In genomic region chr10:114911801-114912479, GRCh38 we compare ENCODE assay signal across 26 cellular contexts. TPM values are rescaled to one million over a fixed set of nuclear protein-coding genes. Genes with fewer than 3 reads are reported as not detected.
A peak's percentile ranks its signal among the peaks of the same experiment; 100 is the strongest.
DNase-seq lines count a peak whose midpoint lies in the region; ATAC-seq, FAIRE-seq and TF ChIP-seq lines count a peak whose summit lies in the region.
"Had no signal": no experiment of that assay in that cellular context is flagged by ENCODE, and none has a peak within 500 bp of the region (broad histone marks: within the 10 kb centered on the region; RNA-seq: fewer than 3 reads in every experiment).

No MANE protein-coding gene starts in this region.

- H3K4me3 Mint-ChIP-seq in activated CD8-positive, alpha-beta T cell treated with anti-CD3 and anti-CD28 coated beads for 36 hours: peak overlapping the region; percentile 15
- H3K4me3 Mint-ChIP-seq: activated naive CD8-positive, alpha-beta T cell treated with anti-CD3 and anti-CD28 coated beads, Interleukin-2, amount 10 ng/mL, durations not matched to agents 7 days and 5 days; naive thymus-derived CD4-positive, alpha-beta T cell; type B pancreatic cell had no signal

- H3K4me1 Mint-ChIP-seq in activated CD8-positive, alpha-beta T cell treated with anti-CD3 and anti-CD28 coated beads for 36 hours (ENCODE audit: low read depth): peaks cover 22% of the 10 kb centered on the region

- no peak for TF ChIP-seq POLR2A in GM12892 (IDR thresholded peaks at IDR 0.05; ENCODE audit: low read depth, low read length)

- CTCF ChIA-PET in activated CD8-positive, alpha-beta T cell treated with anti-CD3 and anti-CD28 coated beads for 36 hours (lab: Charles Lee): no interaction called here

- peak overlapping the region; percentile 50 for H3K27ac Mint-ChIP-seq in activated CD8-positive, alpha-beta T cell treated with anti-CD3 and anti-CD28 coated beads for 36 hours
- H3K27ac Mint-ChIP-seq: activated naive CD8-positive, alpha-beta T cell treated with anti-CD3 and anti-CD28 coated beads, Interleukin-2, amount 10 ng/mL, durations not matched to agents 7 days and 5 days; type B pancreatic cell had no signal

- intact Hi-C loops in activated CD8-positive, alpha-beta T cell treated with anti-CD3 and anti-CD28 coated beads for 36 hours (cut with micrococcal nuclease): no loop called here

- no peak overlapping the region for H3K4me3 ChIP-seq in Jurkat, Clone E6-1 (ENCODE audit: low read length)
- H3K4me3 ChIP-seq: BLaER1, K562, MG63, SJSA1, skin epidermis had no signal

- no peak for DNase-seq in GM12892 (ENCODE audit: insufficient read length)
- peak; percentile 32 for DNase-seq in Jurkat, Clone E6-1 (ENCODE audit: low read depth, low spot score)
- no peak for DNase-seq in activated CD8-positive, alpha-beta T cell treated with anti-CD3 and anti-CD28 coated beads for 36 hours
- peak; percentile 32 for DNase-seq in iris pigment epithelial cell (ENCODE audit: low read depth)
- DNase-seq in NCI-H524 (lab: John Stamatoyannopoulos, UW): no peak
- DNase-seq in SKM-1 treated with dmso at 0.1 percent for 144 hours (lab: John Stamatoyannopoulos, UW; ENCODE audit: unreplicated experiment): no peak
- DNase-seq: activated CD4-positive, alpha-beta T cell treated with anti-CD3 and anti-CD28 coated beads for 48 hours; activated CD8-positive, alpha-beta memory T cell treated with anti-CD3 and anti-CD28 coated beads, Interleukin-2, amount 50 U/mL, for 4 hours; activated gamma-delta T cell; activated naive CD8-positive, alpha-beta T cell treated with anti-CD3 and anti-CD28 coated beads, Interleukin-2, amount 10 ng/mL, durations not matched to agents 7 days and 5 days; central memory CD4-positive, alpha-beta T cell; left ventricle myocardium superior; MG63; midbrain; naive thymus-derived CD4-positive, alpha-beta T cell; NCI-H2081; NCI-H345; NCI-H774; RPMI8226 had no signal

- TF ChIP-seq CTCF in activated CD8-positive, alpha-beta T cell treated with anti-CD3 and anti-CD28 coated beads for 36 hours (IDR thresholded peaks at IDR 0.05): no peak

- H3K9me3 Mint-ChIP-seq in activated CD8-positive, alpha-beta T cell treated with anti-CD3 and anti-CD28 coated beads for 36 hours: no peaks in the 10 kb centered on the region
- H3K9me3 Mint-ChIP-seq: activated naive CD8-positive, alpha-beta T cell treated with anti-CD3 and anti-CD28 coated beads, Interleukin-2, amount 10 ng/mL, durations not matched to agents 7 days and 5 days had no signal

- peaks cover 7% of the 10 kb centered on the region for H3K27me3 Mint-ChIP-seq in activated CD8-positive, alpha-beta T cell treated with anti-CD3 and anti-CD28 coated beads for 36 hours
- H3K27me3 Mint-ChIP-seq: type B pancreatic cell had no signal

- no peak for ATAC-seq in activated CD8-positive, alpha-beta T cell treated with anti-CD3 and anti-CD28 coated beads for 36 hours
- no peak for ATAC-seq in GM18873 (IDR thresholded peaks at IDR 0.05; ENCODE audit: low FRiP score, unreplicated experiment)
- ATAC-seq: HCT116; K562; left ventricle myocardium superior; naive thymus-derived CD4-positive, alpha-beta T cell had no signal

- H3K36me3 Mint-ChIP-seq in activated CD8-positive, alpha-beta T cell treated with anti-CD3 and anti-CD28 coated beads for 36 hours (ENCODE audit: low read depth): no peaks in the 10 kb centered on the region
- H3K36me3 Mint-ChIP-seq: activated naive CD8-positive, alpha-beta T cell treated with anti-CD3 and anti-CD28 coated beads, Interleukin-2, amount 10 ng/mL, durations not matched to agents 7 days and 5 days; naive thymus-derived CD4-positive, alpha-beta T cell; type B pancreatic cell had no signal

- peak; percentile 48 for FAIRE-seq in GM12892 (lab: Jason Lieb, UNC)
- FAIRE-seq: K562 had no signal

- POLR2A ChIA-PET in activated CD8-positive, alpha-beta T cell treated with anti-CD3 and anti-CD28 coated beads for 36 hours (lab: Charles Lee): no interaction called here

RNA-seq across cellular contexts. Expression of gene TRUB1, which starts 26.1 kb away (rescaled TPM):
- polyA plus RNA-seq in GM12892 (2012; ENCODE audit: missing spikeins): 12.8 TPM
- 14.0 TPM for polyA plus RNA-seq in Jurkat, Clone E6-1 (2012; ENCODE audit: insufficient read depth, insufficient read length)
- 10 to 100 TPM; 14.9 to 16.8 TPM for total RNA-seq in activated CD8-positive, alpha-beta T cell treated with anti-CD3 and anti-CD28 coated beads for 36 hours

Comparison
In these comparisons a context has a peak if more than half of its experiments do, and no peak if none do; other contexts are left out.
1. DNase-seq: peak in Jurkat, Clone E6-1 (single experiment) and iris pigment epithelial cell (single experiment); none in GM12892 (single experiment), activated CD8-positive, alpha-beta T cell treated with anti-CD3 and anti-CD28 coated beads for 36 hours (single experiment), NCI-H524 (0 of 2) and SKM-1 treated with dmso at 0.1 percent for 144 hours (single experiment).